Comparison of ENCODE assay signal across 35 cellular contexts in the genomic region with DNA sequence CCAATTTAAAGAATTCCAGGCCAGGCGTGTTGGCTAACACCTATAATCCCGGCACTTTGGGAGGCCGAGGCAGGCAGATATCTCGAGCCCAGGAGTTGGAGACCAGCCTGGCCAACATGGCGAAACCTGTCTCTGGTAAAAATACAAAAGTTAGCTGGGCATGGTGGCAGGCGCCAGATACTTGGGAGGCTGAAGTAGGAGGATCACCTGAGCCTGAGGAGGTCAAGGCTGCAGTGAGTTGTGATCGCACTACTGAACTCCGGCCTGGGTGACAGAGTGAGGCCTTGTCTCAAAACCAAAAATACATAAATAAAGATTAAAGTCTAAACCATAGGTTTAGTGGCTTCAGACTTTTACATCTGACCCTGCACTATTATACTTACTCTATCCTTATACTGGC.
"Had no signal": no experiment of that assay in that cellular context is flagged by ENCODE, and none has a peak within 500 bp of the region (broad histone marks: within the 10 kb centered on the region; RNA-seq: fewer than 3 reads in every experiment).

No MANE protein-coding gene starts in this region.

- H3K36me3 ChIP-seq: MG63 had no signal

- H3K9me3 ChIP-seq: MG63 had no signal

- H3K27me3 ChIP-seq: MG63 had no signal

- H3K27ac ChIP-seq: KMS-11 had no signal

- DNase-seq: Karpas-422, Kasumi-1, KG1, MG63, MM.1S, MV-4-11, NCI-H1048, NCI-H1092, NCI-H1092 treated with DMSO at 0.1 percent for 48 hours, NCI-H1105, NCI-H1105 treated with DMSO at 0.1 percent for 48 hours, NCI-H1417, NCI-H1417 treated with DMSO at 0.1 percent for 48 hours, NCI-H1436, NCI-H1436 treated with DMSO at 0.1 percent for 48 hours, NCI-H146, NCI-H1694, NCI-H1694 treated with DMSO at 0.1 percent for 48 hours, NCI-H187, NCI-H187 treated with DMSO at 0.1 percent for 48 hours, NCI-H1930, NCI-H2029, NCI-H2029 treated with DMSO at 0.1 percent for 48 hours, NCI-H2081, NCI-H2081 treated with DMSO at 0.1 percent for 48 hours, NCI-H2107, NCI-H2171, NCI-H2171 treated with DMSO at 0.1 percent for 48 hours, NCI-H2227 treated with DMSO at 0.1 percent for 48 hours, NCI-H226, NCI-H345, NCI-H446, NCI-H446 treated with DMSO at 0.1 percent for 48 hours, NCI-H510A had no signal

- H3K9ac ChIP-seq: KMS-11 had no signal

- H3K4me2 ChIP-seq: KMS-11 had no signal

- H3K4me3 ChIP-seq: MG63 had no signal
